1 cellular context compared by ENCODE assay signal in the genomic region with DNA sequence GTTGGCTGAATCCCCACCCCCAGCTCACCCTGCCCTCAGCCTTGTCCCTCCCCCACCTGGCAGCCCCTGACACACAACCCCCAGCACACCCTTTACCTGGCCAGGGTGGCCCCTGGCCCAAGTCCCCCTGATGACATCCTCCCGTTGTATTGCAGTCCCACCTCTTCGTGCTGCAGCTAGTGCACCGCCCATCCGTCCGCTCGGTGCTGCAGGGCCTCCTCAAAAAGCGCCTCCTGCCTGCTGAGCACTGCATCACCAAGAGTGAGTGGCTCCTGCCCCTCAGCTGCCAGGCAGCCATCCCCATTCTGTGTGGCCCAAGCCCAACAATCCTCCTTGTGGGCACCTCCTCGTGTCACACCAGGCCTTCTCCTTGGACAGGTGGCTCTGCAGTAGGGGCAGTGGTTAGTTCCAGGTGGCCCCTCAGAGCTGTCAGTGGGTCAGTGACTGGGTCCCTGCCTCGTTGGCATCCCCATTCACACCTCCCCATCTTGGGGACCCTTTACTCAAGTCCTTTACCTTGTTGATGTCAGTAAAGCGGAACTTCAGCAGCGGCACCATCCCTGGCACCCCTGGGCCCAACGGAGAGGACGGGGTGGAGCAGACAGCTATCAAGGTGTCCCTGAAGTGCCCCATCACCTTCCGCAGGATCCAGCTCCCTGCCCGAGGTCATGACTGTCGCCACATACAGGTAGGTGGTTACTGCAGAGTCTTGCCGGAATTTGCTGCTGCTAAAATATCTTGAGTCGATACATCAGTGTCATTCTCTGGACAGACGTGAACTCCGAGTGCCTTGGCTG.
TF ChIP-seq lines count a peak whose summit lies in the region.

No MANE protein-coding gene starts in this region.

TF ChIP-seq in IMR-90, 13 proteins besides CTCF, POLR2A, EP300 and RAD21 (continued from another document):
- TF ChIP-seq, protein P1, sequence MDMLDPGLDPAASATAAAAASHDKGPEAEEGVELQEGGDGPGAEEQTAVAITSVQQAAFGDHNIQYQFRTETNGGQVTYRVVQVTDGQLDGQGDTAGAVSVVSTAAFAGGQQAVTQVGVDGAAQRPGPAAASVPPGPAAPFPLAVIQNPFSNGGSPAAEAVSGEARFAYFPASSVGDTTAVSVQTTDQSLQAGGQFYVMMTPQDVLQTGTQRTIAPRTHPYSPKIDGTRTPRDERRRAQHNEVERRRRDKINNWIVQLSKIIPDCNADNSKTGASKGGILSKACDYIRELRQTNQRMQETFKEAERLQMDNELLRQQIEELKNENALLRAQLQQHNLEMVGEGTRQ (IDR thresholded peaks at IDR 0.05; ENCODE audit: low read depth, low read length) = no peak
- no peak for TF ChIP-seq FOS (IDR thresholded peaks at IDR 0.05; ENCODE audit: low read depth, low read length)
- TF ChIP-seq, protein P2, sequence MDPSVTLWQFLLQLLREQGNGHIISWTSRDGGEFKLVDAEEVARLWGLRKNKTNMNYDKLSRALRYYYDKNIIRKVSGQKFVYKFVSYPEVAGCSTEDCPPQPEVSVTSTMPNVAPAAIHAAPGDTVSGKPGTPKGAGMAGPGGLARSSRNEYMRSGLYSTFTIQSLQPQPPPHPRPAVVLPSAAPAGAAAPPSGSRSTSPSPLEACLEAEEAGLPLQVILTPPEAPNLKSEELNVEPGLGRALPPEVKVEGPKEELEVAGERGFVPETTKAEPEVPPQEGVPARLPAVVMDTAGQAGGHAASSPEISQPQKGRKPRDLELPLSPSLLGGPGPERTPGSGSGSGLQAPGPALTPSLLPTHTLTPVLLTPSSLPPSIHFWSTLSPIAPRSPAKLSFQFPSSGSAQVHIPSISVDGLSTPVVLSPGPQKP (IDR thresholded peaks at IDR 0.05; ENCODE audit: borderline replicate concordance, low read depth, low read length) = no peak
- TF ChIP-seq NFE2L2 (IDR thresholded peaks at IDR 0.05; ENCODE audit: low read depth, low read length) = no peak
- TF ChIP-seq MAFK (IDR thresholded peaks at IDR 0.05; ENCODE audit: low read depth, low read length) = no peak
